ENCODE assay signal across 9 cellular contexts in the genomic region with DNA sequence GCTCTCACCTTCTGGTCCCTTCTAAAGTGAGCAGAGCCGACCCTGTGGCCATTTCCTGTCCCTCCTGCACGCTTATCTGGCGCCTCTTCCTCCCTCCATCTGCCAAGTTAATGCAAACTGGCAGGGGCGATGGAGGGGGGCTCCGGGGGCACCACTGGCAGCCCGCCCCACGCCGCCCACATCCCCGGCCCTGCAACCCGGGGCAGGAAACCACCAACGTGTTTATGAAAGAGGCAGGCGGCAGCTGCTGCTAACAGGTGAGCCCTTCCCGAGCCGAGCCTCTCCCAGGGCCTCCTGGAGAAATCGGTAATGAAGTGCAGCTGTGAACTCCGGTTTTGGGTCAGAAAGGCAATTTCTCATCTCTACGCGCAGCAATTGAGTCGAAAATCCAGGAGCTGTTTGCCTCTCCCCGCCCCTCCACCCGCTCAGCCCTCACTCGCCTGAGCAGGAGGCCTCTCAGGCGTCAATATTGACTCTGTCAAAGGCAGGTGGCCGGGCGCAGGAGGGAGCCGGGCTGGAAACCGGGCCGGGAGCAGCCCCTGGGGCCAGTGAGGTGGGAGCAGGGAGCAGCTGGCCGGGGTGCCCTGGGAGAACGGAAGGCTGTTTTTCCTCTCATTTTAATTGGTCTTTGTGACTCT.
DNase-seq lines count a peak whose midpoint lies in the region; ATAC-seq and TF ChIP-seq lines count a peak whose summit lies in the region.
"Had no signal": no experiment of that assay in that cellular context is flagged by ENCODE, and none has a peak within 500 bp of the region (broad histone marks: within the 10 kb centered on the region; RNA-seq: fewer than 3 reads in every experiment).

No MANE protein-coding gene starts in this region.

- H3K27me3 ChIP-seq in hepatocyte, result no peaks in the 10 kb centered on the region
- H3K27me3 ChIP-seq in aorta (ENCODE audit: control insufficient read depth in 1 of 2, insufficient read depth in 2 of 2, low read length in 1 of 2), result no peaks in the 10 kb centered on the region

- H3K9me3 Mint-ChIP-seq in natural killer cell, result no peaks in the 10 kb centered on the region
- no peaks in the 10 kb centered on the region for H3K9me3 Mint-ChIP-seq in natural killer cell treated with Interleukin-12 subunit alpha and Interleukin-12 subunit beta and Interleukin-15 and Interleukin-18, amount 100 ng/mL, for 72 hours

- H3K36me3 ChIP-seq in hepatocyte (replicated peaks; ENCODE audit: insufficient read depth, low read depth) (no peaks in the 10 kb centered on the region), aorta (ENCODE audit: control insufficient read depth in 1 of 2, insufficient read depth in 2 of 2, low read length in 1 of 2) (no peaks in the 10 kb centered on the region)

- ATAC-seq in natural killer cell, result peak; percentile 30 to 72 (median 54)
- ATAC-seq in natural killer cell treated with Interleukin-12 subunit alpha and Interleukin-12 subunit beta and Interleukin-15 and Interleukin-18, amount 100 ng/mL, for 72 hours, result no peak
- peak; percentile 1 for ATAC-seq in aorta (ENCODE audit: low FRiP score)
- ATAC-seq in HG03354 (IDR thresholded peaks at IDR 0.05; ENCODE audit: poor library complexity, severe bottlenecking, unreplicated experiment), result no peak

- H3K27ac ChIP-seq in hepatocyte (peak overlapping the region; percentile 82), aorta (ENCODE audit: low read depth in 1 of 2, low read length in 2 of 2) (no peak overlapping the region)
- H3K27ac ChIP-seq: PC-9 had no signal

- H3K4me3 ChIP-seq in hepatocyte (no peak overlapping the region), aorta (ENCODE audit: low read length in 2 of 2) (no peak overlapping the region)
- H3K4me3 ChIP-seq: PC-9 had no signal

- H3K27ac Mint-ChIP-seq in natural killer cell, result peak overlapping the region in 1 of 2 donors; percentile 47
- no peak overlapping the region for H3K27ac Mint-ChIP-seq in natural killer cell treated with Interleukin-12 subunit alpha and Interleukin-12 subunit beta and Interleukin-15 and Interleukin-18, amount 100 ng/mL, for 72 hours

- H3K4me1 Mint-ChIP-seq in natural killer cell, result peaks cover 10 to 14% of the 10 kb centered on the region in 2 donors
- H3K4me1 Mint-ChIP-seq in natural killer cell treated with Interleukin-12 subunit alpha and Interleukin-12 subunit beta and Interleukin-15 and Interleukin-18, amount 100 ng/mL, for 72 hours (ENCODE audit: low read depth in 2 of 2), result peaks cover 5 to 9% of the 10 kb centered on the region in 2 donors

- no peak for TF ChIP-seq CTCF in natural killer cell (IDR thresholded peaks at IDR 0.05)
- TF ChIP-seq CTCF in hepatocyte (IDR thresholded peaks at IDR 0.05; ENCODE audit: poor library complexity), result no peak

- DNase-seq in natural killer cell (no peak), T follicular helper cell (ENCODE audit: low read depth) (peak; percentile 25), hepatocyte (ENCODE audit: low spot score) (peak; percentile 82), aorta (no peak), cardiac septum (ENCODE audit: low spot score) (no peak), GOT3 (lab: John Stamatoyannopoulos, UW) (no peak)
- DNase-seq in natural killer cell treated with Interleukin-12 subunit alpha and Interleukin-12 subunit beta and Interleukin-15 and Interleukin-18, amount 100 ng/mL, for 72 hours (ENCODE audit: low spot score), result no peak
- DNase-seq: PC-9 had no signal

- H3K79me2 ChIP-seq in hepatocyte, result no peaks in the 10 kb centered on the region

- H3K9me3 ChIP-seq in hepatocyte (ENCODE audit: low read depth) (no peaks in the 10 kb centered on the region), aorta (ENCODE audit: control insufficient read depth, low read length) (no peaks in the 10 kb centered on the region)

- no peak overlapping the region for H3K4me3 Mint-ChIP-seq in natural killer cell
- H3K4me3 Mint-ChIP-seq in natural killer cell treated with Interleukin-12 subunit alpha and Interleukin-12 subunit beta and Interleukin-15 and Interleukin-18, amount 100 ng/mL, for 72 hours, result no peak overlapping the region

- H2AFZ ChIP-seq in hepatocyte, result no peak overlapping the region
- H2AFZ ChIP-seq: PC-9 had no signal

- peaks cover 0 to 7% of the 10 kb centered on the region in 2 donors for H3K27me3 Mint-ChIP-seq in natural killer cell (ENCODE audit: low read depth in 2 of 2)
- H3K27me3 Mint-ChIP-seq in natural killer cell treated with Interleukin-12 subunit alpha and Interleukin-12 subunit beta and Interleukin-15 and Interleukin-18, amount 100 ng/mL, for 72 hours, result peaks cover 0 to 3% of the 10 kb centered on the region in 2 donors

- H3K4me1 ChIP-seq in hepatocyte (ENCODE audit: insufficient read depth), result peaks cover 36% of the 10 kb centered on the region
- no peaks in the 10 kb centered on the region for H3K4me1 ChIP-seq in aorta (ENCODE audit: control insufficient read depth in 1 of 2, insufficient read depth in 2 of 2, low read length in 2 of 2)

- H4K20me1 ChIP-seq in hepatocyte (ENCODE audit: insufficient read depth, poor library complexity, severe bottlenecking), result no peaks in the 10 kb centered on the region

- no peaks in the 10 kb centered on the region for H3K9me2 ChIP-seq in hepatocyte (replicated peaks; ENCODE audit: insufficient read depth)

- H3K36me3 Mint-ChIP-seq in natural killer cell, result no peaks in the 10 kb centered on the region
- H3K36me3 Mint-ChIP-seq in natural killer cell treated with Interleukin-12 subunit alpha and Interleukin-12 subunit beta and Interleukin-15 and Interleukin-18, amount 100 ng/mL, for 72 hours, result no peaks in the 10 kb centered on the region

- peak overlapping the region; percentile 65 for H3K4me2 ChIP-seq in hepatocyte
- H3K4me2 ChIP-seq: PC-9 had no signal

- 20% methylated on average over 23 of the region's 30 CpGs for WGBS in hepatocyte (ENCODE audit: low lambda C conversion rate, missing lambda C conversion rate)
- whole genome bisulfite sequencing in aorta, 2 donors, result 57 to 74% methylated on average over 30 of the region's 30 CpGs

- intact Hi-C loops in natural killer cell (cut with micrococcal nuclease) (no loop called here), aorta (cut with DNase I) (no loop called here), cardiac septum (cut with DNase I) (no loop called here)

Comparison
In these comparisons a context has a peak if more than half of its experiments do, and no peak if none do; other contexts are left out.
1. ATAC-seq: peak in natural killer cell (3 of 3) and aorta (single experiment); none in natural killer cell treated with Interleukin-12 subunit alpha and Interleukin-12 subunit beta and Interleukin-15 and Interleukin-18, amount 100 ng/mL, for 72 hours (0 of 2) and HG03354 (single experiment).
2. DNase-seq: peak in T follicular helper cell (single experiment) and hepatocyte (single experiment); none in natural killer cell (single experiment), natural killer cell treated with Interleukin-12 subunit alpha and Interleukin-12 subunit beta and Interleukin-15 and Interleukin-18, amount 100 ng/mL, for 72 hours (single experiment), aorta (0 of 2), cardiac septum (single experiment) and GOT3 (single experiment).